1 cellular context compared by ENCODE assay signal in the genomic region with DNA sequence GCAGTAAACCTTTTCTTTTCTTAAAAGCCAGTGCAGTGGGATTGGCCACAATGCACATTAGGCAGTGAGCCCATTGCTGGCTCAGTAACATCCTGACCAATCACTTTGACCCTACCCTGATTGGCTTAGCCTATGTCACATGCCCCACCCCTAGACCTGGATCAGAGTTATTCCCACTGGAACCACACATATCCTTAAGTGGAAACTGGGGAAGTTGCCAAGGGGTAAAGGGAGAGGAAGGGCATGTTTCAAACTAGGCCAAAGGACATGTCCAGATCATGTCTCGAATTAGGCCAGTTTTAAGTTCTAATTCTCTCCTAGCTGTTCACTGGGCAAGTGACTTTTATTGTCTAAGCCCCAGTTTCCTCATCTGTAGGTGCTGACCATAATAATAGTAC.
A peak's percentile ranks its signal among the peaks of the same experiment; 100 is the strongest.
TF ChIP-seq lines count a peak whose summit lies in the region.

No MANE protein-coding gene starts in this region.

TF ChIP-seq in K562, 482 proteins besides CTCF, POLR2A, EP300 and RAD21 (continued from another document and continues in another):
- TF ChIP-seq, protein P1, sequence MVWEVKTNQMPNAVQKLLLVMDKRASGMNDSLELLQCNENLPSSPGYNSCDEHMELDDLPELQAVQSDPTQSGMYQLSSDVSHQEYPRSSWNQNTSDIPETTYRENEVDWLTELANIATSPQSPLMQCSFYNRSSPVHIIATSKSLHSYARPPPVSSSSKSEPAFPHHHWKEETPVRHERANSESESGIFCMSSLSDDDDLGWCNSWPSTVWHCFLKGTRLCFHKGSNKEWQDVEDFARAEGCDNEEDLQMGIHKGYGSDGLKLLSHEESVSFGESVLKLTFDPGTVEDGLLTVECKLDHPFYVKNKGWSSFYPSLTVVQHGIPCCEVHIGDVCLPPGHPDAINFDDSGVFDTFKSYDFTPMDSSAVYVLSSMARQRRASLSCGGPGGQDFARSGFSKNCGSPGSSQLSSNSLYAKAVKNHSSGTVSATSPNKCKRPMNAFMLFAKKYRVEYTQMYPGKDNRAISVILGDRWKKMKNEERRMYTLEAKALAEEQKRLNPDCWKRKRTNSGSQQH (CRISPR knock-in tag; IDR thresholded peaks at IDR 0.05): no peak
- TF ChIP-seq NELFE (IDR thresholded peaks at IDR 0.05; ENCODE audit: insufficient read depth, insufficient read length) (no peak), PHTF2 (CRISPR knock-in tag; IDR thresholded peaks at IDR 0.05) (no peak), NR1H2 (CRISPR knock-in tag; IDR thresholded peaks at IDR 0.05) (no peak), YY1 (IDR thresholded peaks at IDR 0.05; ENCODE audit: borderline replicate concordance in 1 of 3, control insufficient read depth in 1 of 3, extremely low read depth in 1 of 3, insufficient read depth in 3 of 3, insufficient read length in 1 of 3, insufficient replicate concordance in 2 of 3, low read depth in 1 of 3, low read length in 2 of 3) (no peak), ZZZ3 (IDR thresholded peaks at IDR 0.05) (no peak), MYNN (IDR thresholded peaks at IDR 0.05) (no peak), MYNN (CRISPR knock-in tag; IDR thresholded peaks at IDR 0.05) (no peak), RBM25 (IDR thresholded peaks at IDR 0.05; ENCODE audit: low read depth, low read length, severe bottlenecking) (no peak), CBX3 (IDR thresholded peaks at IDR 0.05; ENCODE audit: borderline replicate concordance in 1 of 2, low read length in 2 of 2) (no peak; a peak in 1 of 3 replicates), SAFB2 (IDR thresholded peaks at IDR 0.05; ENCODE audit: borderline replicate concordance, low read depth, low read length, severe bottlenecking) (no peak), SRSF7 (optimal IDR thresholded peaks at IDR 0.05; ENCODE audit: low read depth, low read length) (no peak), ZNF766 (CRISPR knock-in tag; conservative IDR thresholded peaks at IDR 0.05) (no peak), MAFG (tag; conservative IDR thresholded peaks at IDR 0.05) (no peak), ARID1B (IDR thresholded peaks at IDR 0.05) (no peak), RBFOX2 (IDR thresholded peaks at IDR 0.05; ENCODE audit: low read depth, low read length) (no peak), HNRNPH1 (optimal IDR thresholded peaks at IDR 0.05; ENCODE audit: low read depth, low read length) (no peak)
- TF ChIP-seq, protein P2, sequence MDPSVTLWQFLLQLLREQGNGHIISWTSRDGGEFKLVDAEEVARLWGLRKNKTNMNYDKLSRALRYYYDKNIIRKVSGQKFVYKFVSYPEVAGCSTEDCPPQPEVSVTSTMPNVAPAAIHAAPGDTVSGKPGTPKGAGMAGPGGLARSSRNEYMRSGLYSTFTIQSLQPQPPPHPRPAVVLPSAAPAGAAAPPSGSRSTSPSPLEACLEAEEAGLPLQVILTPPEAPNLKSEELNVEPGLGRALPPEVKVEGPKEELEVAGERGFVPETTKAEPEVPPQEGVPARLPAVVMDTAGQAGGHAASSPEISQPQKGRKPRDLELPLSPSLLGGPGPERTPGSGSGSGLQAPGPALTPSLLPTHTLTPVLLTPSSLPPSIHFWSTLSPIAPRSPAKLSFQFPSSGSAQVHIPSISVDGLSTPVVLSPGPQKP (CRISPR knock-in tag; IDR thresholded peaks at IDR 0.05): no peak
- TF ChIP-seq, protein P3, sequence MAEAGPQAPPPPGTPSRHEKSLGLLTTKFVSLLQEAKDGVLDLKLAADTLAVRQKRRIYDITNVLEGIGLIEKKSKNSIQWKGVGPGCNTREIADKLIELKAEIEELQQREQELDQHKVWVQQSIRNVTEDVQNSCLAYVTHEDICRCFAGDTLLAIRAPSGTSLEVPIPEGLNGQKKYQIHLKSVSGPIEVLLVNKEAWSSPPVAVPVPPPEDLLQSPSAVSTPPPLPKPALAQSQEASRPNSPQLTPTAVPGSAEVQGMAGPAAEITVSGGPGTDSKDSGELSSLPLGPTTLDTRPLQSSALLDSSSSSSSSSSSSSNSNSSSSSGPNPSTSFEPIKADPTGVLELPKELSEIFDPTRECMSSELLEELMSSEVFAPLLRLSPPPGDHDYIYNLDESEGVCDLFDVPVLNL (CRISPR knock-in tag; IDR thresholded peaks at IDR 0.05; ENCODE audit: low read depth): no peak
- TF ChIP-seq, protein P4, sequence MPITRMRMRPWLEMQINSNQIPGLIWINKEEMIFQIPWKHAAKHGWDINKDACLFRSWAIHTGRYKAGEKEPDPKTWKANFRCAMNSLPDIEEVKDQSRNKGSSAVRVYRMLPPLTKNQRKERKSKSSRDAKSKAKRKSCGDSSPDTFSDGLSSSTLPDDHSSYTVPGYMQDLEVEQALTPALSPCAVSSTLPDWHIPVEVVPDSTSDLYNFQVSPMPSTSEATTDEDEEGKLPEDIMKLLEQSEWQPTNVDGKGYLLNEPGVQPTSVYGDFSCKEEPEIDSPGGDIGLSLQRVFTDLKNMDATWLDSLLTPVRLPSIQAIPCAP (CRISPR knock-in tag; IDR thresholded peaks at IDR 0.05; ENCODE audit: borderline replicate concordance): no peak
- TF ChIP-seq, protein P5, sequence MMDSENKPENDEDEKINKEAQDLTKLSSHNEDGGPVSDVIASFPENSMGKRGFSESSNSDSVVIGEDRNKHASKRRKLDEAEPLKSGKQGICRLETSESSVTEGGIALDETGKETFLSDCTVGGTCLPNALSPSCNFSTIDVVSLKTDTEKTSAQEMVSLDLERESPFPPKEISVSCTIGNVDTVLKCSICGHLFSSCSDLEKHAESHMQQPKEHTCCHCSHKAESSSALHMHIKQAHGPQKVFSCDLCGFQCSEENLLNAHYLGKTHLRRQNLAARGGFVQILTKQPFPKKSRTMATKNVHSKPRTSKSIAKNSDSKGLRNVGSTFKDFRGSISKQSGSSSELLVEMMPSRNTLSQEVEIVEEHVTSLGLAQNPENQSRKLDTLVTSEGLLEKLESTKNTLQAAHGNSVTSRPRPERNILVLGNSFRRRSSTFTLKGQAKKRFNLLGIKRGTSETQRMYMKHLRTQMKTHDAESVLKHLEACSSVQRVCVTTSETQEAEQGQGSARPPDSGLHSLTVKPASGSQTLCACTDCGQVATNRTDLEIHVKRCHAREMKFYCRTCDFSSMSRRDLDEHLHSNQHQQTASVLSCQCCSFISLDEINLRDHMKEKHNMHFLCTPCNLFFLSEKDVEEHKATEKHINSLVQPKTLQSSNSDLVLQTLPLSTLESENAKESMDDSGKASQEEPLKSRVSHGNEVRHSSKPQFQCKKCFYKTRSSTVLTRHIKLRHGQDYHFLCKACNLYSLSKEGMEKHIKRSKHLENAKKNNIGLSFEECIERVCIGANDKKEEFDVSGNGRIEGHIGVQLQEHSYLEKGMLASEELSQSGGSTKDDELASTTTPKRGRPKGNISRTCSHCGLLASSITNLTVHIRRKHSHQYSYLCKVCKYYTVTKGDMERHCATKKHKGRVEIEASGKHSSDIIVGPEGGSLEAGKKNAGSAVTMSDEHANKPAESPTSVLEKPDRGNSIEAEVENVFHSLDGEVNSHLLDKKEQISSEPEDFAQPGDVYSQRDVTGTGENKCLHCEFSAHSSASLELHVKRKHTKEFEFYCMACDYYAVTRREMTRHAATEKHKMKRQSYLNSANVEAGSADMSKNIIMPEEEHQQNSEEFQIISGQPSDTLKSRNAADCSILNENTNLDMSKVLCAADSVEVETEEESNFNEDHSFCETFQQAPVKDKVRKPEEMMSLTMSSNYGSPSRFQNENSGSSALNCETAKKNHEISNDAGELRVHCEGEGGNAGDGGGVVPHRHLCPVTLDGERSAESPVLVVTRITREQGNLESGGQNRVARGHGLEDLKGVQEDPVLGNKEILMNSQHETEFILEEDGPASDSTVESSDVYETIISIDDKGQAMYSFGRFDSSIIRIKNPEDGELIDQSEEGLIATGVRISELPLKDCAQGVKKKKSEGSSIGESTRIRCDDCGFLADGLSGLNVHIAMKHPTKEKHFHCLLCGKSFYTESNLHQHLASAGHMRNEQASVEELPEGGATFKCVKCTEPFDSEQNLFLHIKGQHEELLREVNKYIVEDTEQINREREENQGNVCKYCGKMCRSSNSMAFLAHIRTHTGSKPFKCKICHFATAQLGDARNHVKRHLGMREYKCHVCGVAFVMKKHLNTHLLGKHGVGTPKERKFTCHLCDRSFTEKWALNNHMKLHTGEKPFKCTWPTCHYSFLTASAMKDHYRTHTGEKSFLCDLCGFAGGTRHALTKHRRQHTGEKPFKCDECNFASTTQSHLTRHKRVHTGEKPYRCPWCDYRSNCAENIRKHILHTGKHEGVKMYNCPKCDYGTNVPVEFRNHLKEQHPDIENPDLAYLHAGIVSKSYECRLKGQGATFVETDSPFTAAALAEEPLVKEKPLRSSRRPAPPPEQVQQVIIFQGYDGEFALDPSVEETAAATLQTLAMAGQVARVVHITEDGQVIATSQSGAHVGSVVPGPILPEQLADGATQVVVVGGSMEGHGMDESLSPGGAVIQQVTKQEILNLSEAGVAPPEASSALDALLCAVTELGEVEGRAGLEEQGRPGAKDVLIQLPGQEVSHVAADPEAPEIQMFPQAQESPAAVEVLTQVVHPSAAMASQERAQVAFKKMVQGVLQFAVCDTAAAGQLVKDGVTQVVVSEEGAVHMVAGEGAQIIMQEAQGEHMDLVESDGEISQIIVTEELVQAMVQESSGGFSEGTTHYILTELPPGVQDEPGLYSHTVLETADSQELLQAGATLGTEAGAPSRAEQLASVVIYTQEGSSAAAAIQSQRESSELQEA (IDR thresholded peaks at IDR 0.05; ENCODE audit: low read depth): no peak
- TF ChIP-seq, protein P6, sequence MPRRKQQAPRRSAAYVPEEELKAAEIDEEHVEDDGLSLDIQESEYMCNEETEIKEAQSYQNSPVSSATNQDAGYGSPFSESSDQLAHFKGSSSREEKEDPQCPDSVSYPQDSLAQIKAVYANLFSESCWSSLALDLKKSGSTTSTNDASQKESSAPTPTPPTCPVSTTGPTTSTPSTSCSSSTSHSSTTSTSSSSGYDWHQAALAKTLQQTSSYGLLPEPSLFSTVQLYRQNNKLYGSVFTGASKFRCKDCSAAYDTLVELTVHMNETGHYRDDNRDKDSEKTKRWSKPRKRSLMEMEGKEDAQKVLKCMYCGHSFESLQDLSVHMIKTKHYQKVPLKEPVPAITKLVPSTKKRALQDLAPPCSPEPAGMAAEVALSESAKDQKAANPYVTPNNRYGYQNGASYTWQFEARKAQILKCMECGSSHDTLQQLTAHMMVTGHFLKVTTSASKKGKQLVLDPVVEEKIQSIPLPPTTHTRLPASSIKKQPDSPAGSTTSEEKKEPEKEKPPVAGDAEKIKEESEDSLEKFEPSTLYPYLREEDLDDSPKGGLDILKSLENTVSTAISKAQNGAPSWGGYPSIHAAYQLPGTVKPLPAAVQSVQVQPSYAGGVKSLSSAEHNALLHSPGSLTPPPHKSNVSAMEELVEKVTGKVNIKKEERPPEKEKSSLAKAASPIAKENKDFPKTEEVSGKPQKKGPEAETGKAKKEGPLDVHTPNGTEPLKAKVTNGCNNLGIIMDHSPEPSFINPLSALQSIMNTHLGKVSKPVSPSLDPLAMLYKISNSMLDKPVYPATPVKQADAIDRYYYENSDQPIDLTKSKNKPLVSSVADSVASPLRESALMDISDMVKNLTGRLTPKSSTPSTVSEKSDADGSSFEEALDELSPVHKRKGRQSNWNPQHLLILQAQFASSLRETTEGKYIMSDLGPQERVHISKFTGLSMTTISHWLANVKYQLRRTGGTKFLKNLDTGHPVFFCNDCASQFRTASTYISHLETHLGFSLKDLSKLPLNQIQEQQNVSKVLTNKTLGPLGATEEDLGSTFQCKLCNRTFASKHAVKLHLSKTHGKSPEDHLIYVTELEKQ (CRISPR knock-in tag; IDR thresholded peaks at IDR 0.05): no peak
- TF ChIP-seq, protein P7, sequence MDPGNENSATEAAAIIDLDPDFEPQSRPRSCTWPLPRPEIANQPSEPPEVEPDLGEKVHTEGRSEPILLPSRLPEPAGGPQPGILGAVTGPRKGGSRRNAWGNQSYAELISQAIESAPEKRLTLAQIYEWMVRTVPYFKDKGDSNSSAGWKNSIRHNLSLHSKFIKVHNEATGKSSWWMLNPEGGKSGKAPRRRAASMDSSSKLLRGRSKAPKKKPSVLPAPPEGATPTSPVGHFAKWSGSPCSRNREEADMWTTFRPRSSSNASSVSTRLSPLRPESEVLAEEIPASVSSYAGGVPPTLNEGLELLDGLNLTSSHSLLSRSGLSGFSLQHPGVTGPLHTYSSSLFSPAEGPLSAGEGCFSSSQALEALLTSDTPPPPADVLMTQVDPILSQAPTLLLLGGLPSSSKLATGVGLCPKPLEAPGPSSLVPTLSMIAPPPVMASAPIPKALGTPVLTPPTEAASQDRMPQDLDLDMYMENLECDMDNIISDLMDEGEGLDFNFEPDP (CRISPR knock-in tag; IDR thresholded peaks at IDR 0.05): 0 out of 2 replicates have a peak, but pooled peaks have one; percentile 23
- TF ChIP-seq, protein P8, sequence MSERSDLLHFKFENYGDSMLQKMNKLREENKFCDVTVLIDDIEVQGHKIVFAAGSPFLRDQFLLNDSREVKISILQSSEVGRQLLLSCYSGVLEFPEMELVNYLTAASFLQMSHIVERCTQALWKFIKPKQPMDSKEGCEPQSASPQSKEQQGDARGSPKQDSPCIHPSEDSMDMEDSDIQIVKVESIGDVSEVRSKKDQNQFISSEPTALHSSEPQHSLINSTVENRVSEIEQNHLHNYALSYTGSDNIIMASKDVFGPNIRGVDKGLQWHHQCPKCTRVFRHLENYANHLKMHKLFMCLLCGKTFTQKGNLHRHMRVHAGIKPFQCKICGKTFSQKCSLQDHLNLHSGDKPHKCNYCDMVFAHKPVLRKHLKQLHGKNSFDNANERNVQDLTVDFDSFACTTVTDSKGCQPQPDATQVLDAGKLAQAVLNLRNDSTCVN (CRISPR knock-in tag; IDR thresholded peaks at IDR 0.05): no peak
- TF ChIP-seq, protein P9, sequence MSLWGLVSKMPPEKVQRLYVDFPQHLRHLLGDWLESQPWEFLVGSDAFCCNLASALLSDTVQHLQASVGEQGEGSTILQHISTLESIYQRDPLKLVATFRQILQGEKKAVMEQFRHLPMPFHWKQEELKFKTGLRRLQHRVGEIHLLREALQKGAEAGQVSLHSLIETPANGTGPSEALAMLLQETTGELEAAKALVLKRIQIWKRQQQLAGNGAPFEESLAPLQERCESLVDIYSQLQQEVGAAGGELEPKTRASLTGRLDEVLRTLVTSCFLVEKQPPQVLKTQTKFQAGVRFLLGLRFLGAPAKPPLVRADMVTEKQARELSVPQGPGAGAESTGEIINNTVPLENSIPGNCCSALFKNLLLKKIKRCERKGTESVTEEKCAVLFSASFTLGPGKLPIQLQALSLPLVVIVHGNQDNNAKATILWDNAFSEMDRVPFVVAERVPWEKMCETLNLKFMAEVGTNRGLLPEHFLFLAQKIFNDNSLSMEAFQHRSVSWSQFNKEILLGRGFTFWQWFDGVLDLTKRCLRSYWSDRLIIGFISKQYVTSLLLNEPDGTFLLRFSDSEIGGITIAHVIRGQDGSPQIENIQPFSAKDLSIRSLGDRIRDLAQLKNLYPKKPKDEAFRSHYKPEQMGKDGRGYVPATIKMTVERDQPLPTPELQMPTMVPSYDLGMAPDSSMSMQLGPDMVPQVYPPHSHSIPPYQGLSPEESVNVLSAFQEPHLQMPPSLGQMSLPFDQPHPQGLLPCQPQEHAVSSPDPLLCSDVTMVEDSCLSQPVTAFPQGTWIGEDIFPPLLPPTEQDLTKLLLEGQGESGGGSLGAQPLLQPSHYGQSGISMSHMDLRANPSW (CRISPR knock-in tag; IDR thresholded peaks at IDR 0.05): no peak
- TF ChIP-seq, protein P10, sequence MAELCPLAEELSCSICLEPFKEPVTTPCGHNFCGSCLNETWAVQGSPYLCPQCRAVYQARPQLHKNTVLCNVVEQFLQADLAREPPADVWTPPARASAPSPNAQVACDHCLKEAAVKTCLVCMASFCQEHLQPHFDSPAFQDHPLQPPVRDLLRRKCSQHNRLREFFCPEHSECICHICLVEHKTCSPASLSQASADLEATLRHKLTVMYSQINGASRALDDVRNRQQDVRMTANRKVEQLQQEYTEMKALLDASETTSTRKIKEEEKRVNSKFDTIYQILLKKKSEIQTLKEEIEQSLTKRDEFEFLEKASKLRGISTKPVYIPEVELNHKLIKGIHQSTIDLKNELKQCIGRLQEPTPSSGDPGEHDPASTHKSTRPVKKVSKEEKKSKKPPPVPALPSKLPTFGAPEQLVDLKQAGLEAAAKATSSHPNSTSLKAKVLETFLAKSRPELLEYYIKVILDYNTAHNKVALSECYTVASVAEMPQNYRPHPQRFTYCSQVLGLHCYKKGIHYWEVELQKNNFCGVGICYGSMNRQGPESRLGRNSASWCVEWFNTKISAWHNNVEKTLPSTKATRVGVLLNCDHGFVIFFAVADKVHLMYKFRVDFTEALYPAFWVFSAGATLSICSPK (IDR thresholded peaks at IDR 0.05; ENCODE audit: borderline replicate concordance): no peak
